2 cellular contexts compared by ENCODE assay signal in the genomic region with DNA sequence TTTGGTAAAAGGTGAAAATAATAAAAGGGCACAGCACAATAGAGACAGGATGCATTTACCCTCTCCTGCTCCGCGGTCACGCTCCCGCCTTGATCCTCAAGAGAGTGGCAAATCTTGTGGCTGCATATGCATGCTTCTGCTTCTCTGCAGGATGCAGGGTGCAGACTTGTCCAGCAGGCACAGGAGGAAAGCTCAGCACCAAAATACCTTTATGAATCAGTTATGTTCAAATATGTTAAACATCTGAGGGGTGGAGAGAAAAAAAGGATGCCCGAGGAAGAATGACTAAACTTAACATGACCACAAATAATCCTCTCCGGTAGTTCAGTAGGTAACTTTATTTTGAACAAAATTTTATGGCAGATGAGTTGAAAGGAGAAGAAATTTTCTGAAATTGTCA.
TF ChIP-seq lines count a peak whose summit lies in the region.

No MANE protein-coding gene starts in this region.

TF ChIP-seq in SK-N-SH treated with all-trans-retinoic acid at 6 μM for 48 hours, 23 proteins besides CTCF, POLR2A, EP300 and RAD21 (continued from another document):
- TF ChIP-seq, protein P1, sequence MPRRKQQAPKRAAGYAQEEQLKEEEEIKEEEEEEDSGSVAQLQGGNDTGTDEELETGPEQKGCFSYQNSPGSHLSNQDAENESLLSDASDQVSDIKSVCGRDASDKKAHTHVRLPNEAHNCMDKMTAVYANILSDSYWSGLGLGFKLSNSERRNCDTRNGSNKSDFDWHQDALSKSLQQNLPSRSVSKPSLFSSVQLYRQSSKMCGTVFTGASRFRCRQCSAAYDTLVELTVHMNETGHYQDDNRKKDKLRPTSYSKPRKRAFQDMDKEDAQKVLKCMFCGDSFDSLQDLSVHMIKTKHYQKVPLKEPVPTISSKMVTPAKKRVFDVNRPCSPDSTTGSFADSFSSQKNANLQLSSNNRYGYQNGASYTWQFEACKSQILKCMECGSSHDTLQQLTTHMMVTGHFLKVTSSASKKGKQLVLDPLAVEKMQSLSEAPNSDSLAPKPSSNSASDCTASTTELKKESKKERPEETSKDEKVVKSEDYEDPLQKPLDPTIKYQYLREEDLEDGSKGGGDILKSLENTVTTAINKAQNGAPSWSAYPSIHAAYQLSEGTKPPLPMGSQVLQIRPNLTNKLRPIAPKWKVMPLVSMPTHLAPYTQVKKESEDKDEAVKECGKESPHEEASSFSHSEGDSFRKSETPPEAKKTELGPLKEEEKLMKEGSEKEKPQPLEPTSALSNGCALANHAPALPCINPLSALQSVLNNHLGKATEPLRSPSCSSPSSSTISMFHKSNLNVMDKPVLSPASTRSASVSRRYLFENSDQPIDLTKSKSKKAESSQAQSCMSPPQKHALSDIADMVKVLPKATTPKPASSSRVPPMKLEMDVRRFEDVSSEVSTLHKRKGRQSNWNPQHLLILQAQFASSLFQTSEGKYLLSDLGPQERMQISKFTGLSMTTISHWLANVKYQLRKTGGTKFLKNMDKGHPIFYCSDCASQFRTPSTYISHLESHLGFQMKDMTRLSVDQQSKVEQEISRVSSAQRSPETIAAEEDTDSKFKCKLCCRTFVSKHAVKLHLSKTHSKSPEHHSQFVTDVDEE (CRISPR knock-in tag; IDR thresholded peaks at IDR 0.05): no peak
- TF ChIP-seq GLIS3 (CRISPR knock-in tag; IDR thresholded peaks at IDR 0.05) (no peak), RARB (CRISPR knock-in tag; IDR thresholded peaks at IDR 0.05) (no peak), ZFP3 (CRISPR knock-in tag; IDR thresholded peaks at IDR 0.05) (no peak), ZNF70 (CRISPR knock-in tag; IDR thresholded peaks at IDR 0.05) (no peak), CSDC2 (CRISPR knock-in tag; IDR thresholded peaks at IDR 0.05) (no peak), PPARA (CRISPR knock-in tag; IDR thresholded peaks at IDR 0.05; ENCODE audit: borderline replicate concordance) (no peak), ISL1 (CRISPR knock-in tag; IDR thresholded peaks at IDR 0.05) (no peak), OSR1 (CRISPR knock-in tag; IDR thresholded peaks at IDR 0.05) (no peak)
- TF ChIP-seq, protein P2, sequence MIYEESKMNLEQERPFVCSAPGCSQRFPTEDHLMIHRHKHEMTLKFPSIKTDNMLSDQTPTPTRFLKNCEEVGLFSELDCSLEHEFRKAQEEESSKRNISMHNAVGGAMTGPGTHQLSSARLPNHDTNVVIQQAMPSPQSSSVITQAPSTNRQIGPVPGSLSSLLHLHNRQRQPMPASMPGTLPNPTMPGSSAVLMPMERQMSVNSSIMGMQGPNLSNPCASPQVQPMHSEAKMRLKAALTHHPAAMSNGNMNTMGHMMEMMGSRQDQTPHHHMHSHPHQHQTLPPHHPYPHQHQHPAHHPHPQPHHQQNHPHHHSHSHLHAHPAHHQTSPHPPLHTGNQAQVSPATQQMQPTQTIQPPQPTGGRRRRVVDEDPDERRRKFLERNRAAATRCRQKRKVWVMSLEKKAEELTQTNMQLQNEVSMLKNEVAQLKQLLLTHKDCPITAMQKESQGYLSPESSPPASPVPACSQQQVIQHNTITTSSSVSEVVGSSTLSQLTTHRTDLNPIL (CRISPR knock-in tag; IDR thresholded peaks at IDR 0.05; ENCODE audit: low read depth): no peak
- TF ChIP-seq, protein P3, sequence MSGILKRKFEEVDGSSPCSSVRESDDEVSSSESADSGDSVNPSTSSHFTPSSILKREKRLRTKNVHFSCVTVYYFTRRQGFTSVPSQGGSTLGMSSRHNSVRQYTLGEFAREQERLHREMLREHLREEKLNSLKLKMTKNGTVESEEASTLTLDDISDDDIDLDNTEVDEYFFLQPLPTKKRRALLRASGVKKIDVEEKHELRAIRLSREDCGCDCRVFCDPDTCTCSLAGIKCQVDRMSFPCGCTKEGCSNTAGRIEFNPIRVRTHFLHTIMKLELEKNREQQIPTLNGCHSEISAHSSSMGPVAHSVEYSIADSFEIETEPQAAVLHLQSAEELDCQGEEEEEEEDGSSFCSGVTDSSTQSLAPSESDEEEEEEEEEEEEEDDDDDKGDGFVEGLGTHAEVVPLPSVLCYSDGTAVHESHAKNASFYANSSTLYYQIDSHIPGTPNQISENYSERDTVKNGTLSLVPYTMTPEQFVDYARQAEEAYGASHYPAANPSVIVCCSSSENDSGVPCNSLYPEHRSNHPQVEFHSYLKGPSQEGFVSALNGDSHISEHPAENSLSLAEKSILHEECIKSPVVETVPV (CRISPR knock-in tag; IDR thresholded peaks at IDR 0.05): no peak
- TF ChIP-seq, protein P4, sequence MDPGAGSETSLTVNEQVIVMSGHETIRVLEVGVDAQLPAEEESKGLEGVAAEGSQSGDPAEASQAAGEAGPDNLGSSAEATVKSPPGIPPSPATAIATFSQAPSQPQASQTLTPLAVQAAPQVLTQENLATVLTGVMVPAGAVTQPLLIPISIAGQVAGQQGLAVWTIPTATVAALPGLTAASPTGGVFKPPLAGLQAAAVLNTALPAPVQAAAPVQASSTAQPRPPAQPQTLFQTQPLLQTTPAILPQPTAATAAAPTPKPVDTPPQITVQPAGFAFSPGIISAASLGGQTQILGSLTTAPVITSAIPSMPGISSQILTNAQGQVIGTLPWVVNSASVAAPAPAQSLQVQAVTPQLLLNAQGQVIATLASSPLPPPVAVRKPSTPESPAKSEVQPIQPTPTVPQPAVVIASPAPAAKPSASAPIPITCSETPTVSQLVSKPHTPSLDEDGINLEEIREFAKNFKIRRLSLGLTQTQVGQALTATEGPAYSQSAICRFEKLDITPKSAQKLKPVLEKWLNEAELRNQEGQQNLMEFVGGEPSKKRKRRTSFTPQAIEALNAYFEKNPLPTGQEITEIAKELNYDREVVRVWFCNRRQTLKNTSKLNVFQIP (CRISPR knock-in tag; IDR thresholded peaks at IDR 0.05; ENCODE audit: borderline replicate concordance, low read depth): no peak

TF ChIP-seq in SK-N-SH, 30 proteins besides CTCF, POLR2A, EP300 and RAD21 (continued from another document):
- TF ChIP-seq SIN3A (IDR thresholded peaks at IDR 0.05; ENCODE audit: borderline replicate concordance, low read depth, low read length): no peak
- TF ChIP-seq POLR2AphosphoS5 (IDR thresholded peaks at IDR 0.05; ENCODE audit: low read depth, low read length): no peak
- no peak for TF ChIP-seq FOSL2 (IDR thresholded peaks at IDR 0.05; ENCODE audit: borderline replicate concordance, low read depth)
- TF ChIP-seq NRF1 (IDR thresholded peaks at IDR 0.05; ENCODE audit: low read depth, low read length): no peak
- TF ChIP-seq NFIC (IDR thresholded peaks at IDR 0.05; ENCODE audit: borderline replicate concordance): no peak
- TF ChIP-seq, protein P5, sequence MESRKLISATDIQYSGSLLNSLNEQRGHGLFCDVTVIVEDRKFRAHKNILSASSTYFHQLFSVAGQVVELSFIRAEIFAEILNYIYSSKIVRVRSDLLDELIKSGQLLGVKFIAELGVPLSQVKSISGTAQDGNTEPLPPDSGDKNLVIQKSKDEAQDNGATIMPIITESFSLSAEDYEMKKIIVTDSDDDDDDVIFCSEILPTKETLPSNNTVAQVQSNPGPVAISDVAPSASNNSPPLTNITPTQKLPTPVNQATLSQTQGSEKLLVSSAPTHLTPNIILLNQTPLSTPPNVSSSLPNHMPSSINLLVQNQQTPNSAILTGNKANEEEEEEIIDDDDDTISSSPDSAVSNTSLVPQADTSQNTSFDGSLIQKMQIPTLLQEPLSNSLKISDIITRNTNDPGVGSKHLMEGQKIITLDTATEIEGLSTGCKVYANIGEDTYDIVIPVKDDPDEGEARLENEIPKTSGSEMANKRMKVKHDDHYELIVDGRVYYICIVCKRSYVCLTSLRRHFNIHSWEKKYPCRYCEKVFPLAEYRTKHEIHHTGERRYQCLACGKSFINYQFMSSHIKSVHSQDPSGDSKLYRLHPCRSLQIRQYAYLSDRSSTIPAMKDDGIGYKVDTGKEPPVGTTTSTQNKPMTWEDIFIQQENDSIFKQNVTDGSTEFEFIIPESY (IDR thresholded peaks at IDR 0.05; ENCODE audit: borderline replicate concordance, low read depth): no peak
- no peak for TF ChIP-seq RXRA (IDR thresholded peaks at IDR 0.05; ENCODE audit: borderline replicate concordance, low read depth)
- TF ChIP-seq TAF1 (IDR thresholded peaks at IDR 0.05; ENCODE audit: borderline replicate concordance, low read depth, low read length): no peak
- no peak for TF ChIP-seq YY1 (IDR thresholded peaks at IDR 0.05; ENCODE audit: low read depth)
- no peak for TF ChIP-seq FOXJ3 (CRISPR knock-in tag; IDR thresholded peaks at IDR 0.05)
- no peak for TF ChIP-seq JUND (IDR thresholded peaks at IDR 0.05)
- TF ChIP-seq TCF12 (IDR thresholded peaks at IDR 0.05): no peak
